In the genomic region with DNA sequence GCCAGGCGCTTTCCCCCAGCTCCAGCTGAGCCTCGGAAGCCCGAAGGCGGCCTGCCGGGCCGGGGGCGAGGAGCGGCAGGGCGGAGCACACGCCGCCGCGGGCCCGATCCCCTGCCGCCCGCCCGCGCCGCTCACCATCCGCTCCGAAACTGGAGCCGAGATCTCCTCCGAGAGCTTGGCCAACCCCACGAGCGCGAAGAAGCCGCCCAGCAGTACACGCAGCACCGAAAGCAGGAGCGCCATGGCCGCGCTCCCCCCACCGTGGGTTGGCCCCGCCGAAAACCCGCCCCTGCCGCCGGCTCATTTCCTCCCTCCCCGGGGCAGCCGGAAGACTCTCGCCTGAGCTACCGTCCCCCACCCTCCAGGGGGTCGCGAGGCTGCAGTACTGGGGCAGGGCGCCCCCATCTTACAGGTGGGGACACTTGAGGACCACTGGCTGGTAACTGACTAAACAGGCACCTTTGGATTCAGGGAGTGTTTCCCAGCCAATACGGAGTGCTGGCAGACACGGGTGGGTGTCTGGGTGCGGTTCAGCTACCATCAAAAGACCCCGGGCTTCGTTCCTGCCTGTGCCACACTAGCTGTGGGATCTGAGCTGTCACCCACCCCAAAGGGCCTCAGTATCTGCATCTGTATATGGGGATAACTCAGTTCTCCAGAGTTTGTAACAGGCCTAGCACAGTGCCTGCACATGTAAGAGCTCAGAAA, we compare ENCODE assay signal across 1 cellular context.
TF ChIP-seq lines count a peak whose summit lies in the region.

Gene TMEM35B (minus strand): TSS at position 285 of the 708 bp plus-strand sequence. CDS start 42 bp downstream, at position 243.

TF ChIP-seq in HEK293, 187 proteins besides CTCF, POLR2A, EP300 and RAD21 (continued from another document and continues in another):
- no peak for TF ChIP-seq REST (tag by site-specific recombination; IDR thresholded peaks at IDR 0.05)
- no peak for TF ChIP-seq ZNF571 (tag by site-specific recombination; IDR thresholded peaks at IDR 0.05)
- TF ChIP-seq GFI1B (tag by site-specific recombination; IDR thresholded peaks at IDR 0.05): no peak
- TF ChIP-seq PRDM4 (tag by site-specific recombination; IDR thresholded peaks at IDR 0.05): peak; percentile 56; the same call in 1 of the 2 replicates
- peak; percentile 77 for TF ChIP-seq ZNF660 (tag by site-specific recombination; IDR thresholded peaks at IDR 0.05)
- TF ChIP-seq OSR2 (tag by site-specific recombination; IDR thresholded peaks at IDR 0.05): peak; percentile 67; the same call in 1 of the 2 replicates
- peak; percentile 70 for TF ChIP-seq ZBTB26 (tag by site-specific recombination; optimal IDR thresholded peaks at IDR 0.05)
- no peak for TF ChIP-seq REPIN1 (tag by site-specific recombination; IDR thresholded peaks at IDR 0.05; ENCODE audit: low read depth)
- 0 out of 2 replicates have a peak, but pooled peaks have one; percentile 22 for TF ChIP-seq ZNF518A (tag by site-specific recombination; conservative IDR thresholded peaks at IDR 0.05; ENCODE audit: low read depth)
- TF ChIP-seq ZNF501 (tag by site-specific recombination; IDR thresholded peaks at IDR 0.05): 0 out of 2 replicates have a peak, but pooled peaks have one; percentile 47
- TF ChIP-seq ZNF558 (tag by site-specific recombination; IDR thresholded peaks at IDR 0.05): no peak
- no peak; the same call in 1 of the 2 replicates for TF ChIP-seq ZBTB20 (tag by site-specific recombination; IDR thresholded peaks at IDR 0.05)
- TF ChIP-seq ATF2 (tag by site-specific recombination; IDR thresholded peaks at IDR 0.05; ENCODE audit: low read depth): no peak
- 0 out of 2 replicates have a peak, but pooled peaks have one; percentile 15 for TF ChIP-seq ZNF623 (tag by site-specific recombination; IDR thresholded peaks at IDR 0.05)
- no peak for TF ChIP-seq ZNF239 (tag by site-specific recombination; IDR thresholded peaks at IDR 0.05)
- TF ChIP-seq ZFP3 (tag by site-specific recombination; IDR thresholded peaks at IDR 0.05; ENCODE audit: low read depth): no peak
- no peak for TF ChIP-seq ZNF148 (tag by site-specific recombination; IDR thresholded peaks at IDR 0.05; ENCODE audit: borderline replicate concordance)
- TF ChIP-seq ZNF76 (tag by site-specific recombination; IDR thresholded peaks at IDR 0.05; ENCODE audit: borderline replicate concordance, low read depth): no peak
- no peak for TF ChIP-seq ZNF157 (tag by site-specific recombination; IDR thresholded peaks at IDR 0.05)
- TF ChIP-seq ZNF146 (tag by site-specific recombination; IDR thresholded peaks at IDR 0.05): no peak
- no peak for TF ChIP-seq ZNF530 (tag by site-specific recombination; IDR thresholded peaks at IDR 0.05; ENCODE audit: low read depth)
- 0 out of 2 replicates have a peak, but pooled peaks have one; percentile 31 for TF ChIP-seq ZNF629 (tag by site-specific recombination; IDR thresholded peaks at IDR 0.05)
- peak; percentile 67 for TF ChIP-seq ZEB2 (tag by site-specific recombination; IDR thresholded peaks at IDR 0.05)
- peak; percentile 72 for TF ChIP-seq SP3 (tag by site-specific recombination; IDR thresholded peaks at IDR 0.05)
- no peak for TF ChIP-seq ZNF560 (tag by site-specific recombination; IDR thresholded peaks at IDR 0.05; ENCODE audit: borderline replicate concordance)
- TF ChIP-seq ZNF830 (tag by site-specific recombination; IDR thresholded peaks at IDR 0.05; ENCODE audit: low read depth): no peak
- TF ChIP-seq ZNF366 (tag by site-specific recombination; conservative IDR thresholded peaks at IDR 0.05): no peak
- TF ChIP-seq GLIS2 (tag by site-specific recombination; IDR thresholded peaks at IDR 0.05): peak; percentile 81; the same call in 1 of the 2 replicates
- TF ChIP-seq ZBTB48 (tag by site-specific recombination; IDR thresholded peaks at IDR 0.05): no peak; the same call in 1 of the 2 replicates
- TF ChIP-seq ZNF274 (IDR thresholded peaks at IDR 0.05; ENCODE audit: low read length): no peak
- TF ChIP-seq ZNF274 (tag by site-specific recombination; IDR thresholded peaks at IDR 0.05; ENCODE audit: borderline replicate concordance): no peak
- TF ChIP-seq ZNF639 (tag by site-specific recombination; IDR thresholded peaks at IDR 0.05): no peak
- TF ChIP-seq, protein P1, sequence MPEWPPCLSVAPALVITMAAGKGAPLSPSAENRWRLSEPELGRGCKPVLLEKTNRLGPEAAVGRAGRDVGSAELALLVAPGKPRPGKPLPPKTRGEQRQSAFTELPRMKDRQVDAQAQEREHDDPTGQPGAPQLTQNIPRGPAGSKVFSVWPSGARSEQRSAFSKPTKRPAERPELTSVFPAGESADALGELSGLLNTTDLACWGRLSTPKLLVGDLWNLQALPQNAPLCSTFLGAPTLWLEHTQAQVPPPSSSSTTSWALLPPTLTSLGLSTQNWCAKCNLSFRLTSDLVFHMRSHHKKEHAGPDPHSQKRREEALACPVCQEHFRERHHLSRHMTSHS (tag by site-specific recombination; IDR thresholded peaks at IDR 0.05): no peak
- 0 out of 2 replicates have a peak, but pooled peaks have one; percentile 43 for TF ChIP-seq ZNF223 (tag by site-specific recombination; IDR thresholded peaks at IDR 0.05)
- no peak for TF ChIP-seq ZNF211 (tag by site-specific recombination; IDR thresholded peaks at IDR 0.05; ENCODE audit: low read depth)
- TF ChIP-seq ZNF184 (tag by site-specific recombination; IDR thresholded peaks at IDR 0.05): no peak
- 0 out of 2 replicates have a peak, but pooled peaks have one; percentile 6 for TF ChIP-seq ZSCAN30 (tag by site-specific recombination; IDR thresholded peaks at IDR 0.05)
- no peak; the same call in 1 of the 2 replicates for TF ChIP-seq KLF7 (tag by site-specific recombination; IDR thresholded peaks at IDR 0.05; ENCODE audit: borderline replicate concordance)
- TF ChIP-seq RBAK (tag by site-specific recombination; IDR thresholded peaks at IDR 0.05): no peak
